In the genomic region with DNA sequence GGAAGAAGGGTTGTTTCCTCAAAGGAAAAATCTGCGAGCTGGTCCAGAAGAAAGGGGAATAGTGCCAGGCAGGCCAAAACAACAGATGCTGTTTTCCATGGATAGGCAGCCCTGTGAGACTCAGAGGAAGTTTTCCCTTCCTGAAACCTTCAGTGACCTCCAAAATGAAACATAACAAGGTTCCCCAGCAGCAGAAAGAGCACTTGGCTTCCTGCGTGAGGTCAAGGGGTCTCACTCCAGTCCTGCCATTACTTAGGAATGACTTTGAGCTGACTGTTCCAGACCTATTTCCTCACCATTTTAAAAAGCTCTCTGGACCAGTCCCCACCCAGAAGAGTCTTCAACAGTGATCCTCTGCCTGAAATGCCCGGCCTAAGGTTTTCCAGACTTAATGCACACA, we compare ENCODE assay signal across 17 cellular contexts.
"Had no signal": no experiment of that assay in that cellular context is flagged by ENCODE, and none has a peak within 500 bp of the region (broad histone marks: within the 10 kb centered on the region; RNA-seq: fewer than 3 reads in every experiment).

No MANE protein-coding gene starts in this region.

- H3K4me1 ChIP-seq: gastroesophageal sphincter, neural progenitor cell, prostate gland, stomach, upper lobe of left lung had no signal

- ATAC-seq: activated CD8-positive, alpha-beta T cell treated with anti-CD3 and anti-CD28 coated beads, Interleukin-2, amount 10 ng/mL, durations not matched to agents 7 days and 5 days; activated naive CD8-positive, alpha-beta T cell treated with anti-CD3 and anti-CD28 coated beads, Interleukin-2, amount 50 U/mL, for 24 hours; gastroesophageal sphincter; naive thymus-derived CD4-positive, alpha-beta T cell; stimulated activated effector memory CD8-positive, alpha-beta T cell treated with anti-CD3 and anti-CD28 coated beads, Interleukin-12 subunit alpha, Interleukin-12 subunit beta, amount 100 ng/mL, for 72 hours; T-cell had no signal

- H3K36me3 ChIP-seq: gastroesophageal sphincter, neural progenitor cell, prostate gland, stomach, upper lobe of left lung had no signal

- FAIRE-seq: colon had no signal

- H3K4me3 ChIP-seq: gastroesophageal sphincter, neural progenitor cell, prostate gland, smooth muscle cell, stomach, upper lobe of left lung had no signal

- H3K4me2 ChIP-seq: neural progenitor cell, smooth muscle cell had no signal

- H3K27me3 ChIP-seq: gastroesophageal sphincter, neural progenitor cell, stomach, upper lobe of left lung had no signal

- H3K27ac ChIP-seq: gastroesophageal sphincter, neural progenitor cell, prostate gland, stomach, upper lobe of left lung had no signal

- H3K9ac ChIP-seq: neural progenitor cell had no signal

- H3K9me3 ChIP-seq: gastroesophageal sphincter, prostate gland, stomach, upper lobe of left lung had no signal

- DNase-seq: activated CD8-positive, alpha-beta T cell treated with anti-CD3 and anti-CD28 coated beads, Interleukin-2, amount 10 ng/mL, durations not matched to agents 7 days and 5 days; activated naive CD4-positive, alpha-beta T cell treated with anti-CD3 and anti-CD28 coated beads for 36 hours; activated naive CD8-positive, alpha-beta T cell treated with anti-CD3 and anti-CD28 coated beads, Interleukin-2, amount 50 U/mL, for 24 hours; activated T-cell treated with anti-CD3 and anti-CD28 coated beads, Interleukin-2, amount 50 U/mL, for 24 hours; anterior cingulate cortex; central memory CD4-positive, alpha-beta T cell; naive thymus-derived CD4-positive, alpha-beta T cell; stimulated activated CD4-positive, alpha-beta T cell treated with anti-CD3 and anti-CD28 coated beads, Interleukin-4, amount 100 ng/mL, for 24 hours; stomach; T-cell; upper lobe of left lung had no signal
